ENCODE assay signal across 17 cellular contexts in genomic region chr10:88120599-88121333, GRCh38.
DNase-seq lines count a peak whose midpoint lies in the region; ATAC-seq and TF ChIP-seq lines count a peak whose summit lies in the region.
"Had no signal": no experiment of that assay in that cellular context is flagged by ENCODE, and none has a peak within 500 bp of the region (broad histone marks: within the 10 kb centered on the region; RNA-seq: fewer than 3 reads in every experiment).

No MANE protein-coding gene starts in this region.

- intact Hi-C loops in mucosa of descending colon (cut with DNase I, micrococcal nuclease): no loop called here

- H3K4me3 ChIP-seq in BLaER1 (no peak overlapping the region), mucosa of descending colon (no peak overlapping the region)
- H3K4me3 ChIP-seq: esophagus muscularis mucosa had no signal

- H3K9me3 ChIP-seq in BLaER1 (no peaks in the 10 kb centered on the region), mucosa of descending colon (no peaks in the 10 kb centered on the region)
- H3K9me3 ChIP-seq: esophagus muscularis mucosa had no signal

- in situ Hi-C loops in KBM-7 (cut with MboI; ENCODE audit: low pct_unique_long_range_greater_than_20kb, low sequenced_read_pairs): no loop called here

- H3K9ac ChIP-seq in BLaER1: no peak overlapping the region

- DNase-seq in KBM-7: peak; percentile 36
- peak; percentile 68 for DNase-seq in SKM-1 treated with dmso at 0.1 percent for 144 hours (lab: John Stamatoyannopoulos, UW; ENCODE audit: unreplicated experiment)
- DNase-seq in mucosa of descending colon: no peak
- no peak for DNase-seq in H4 (ENCODE audit: low spot score)
- DNase-seq in HuH-7.5 (ENCODE audit: low spot score): no peak
- no peak for DNase-seq in HCEC 1CT
- DNase-seq in activated naive CD4-positive, alpha-beta T cell treated with Interleukin-2 at 50 U/mL for 16 hours: no peak
- DNase-seq: activated T-cell treated with anti-CD3 and anti-CD28 coated beads, Interleukin-2, amount 50 U/mL, for 1 hour; immature natural killer cell; MM.1S; NCI-H526; nucleus accumbens; stimulated activated CD4-positive, alpha-beta T cell treated with anti-CD3 and anti-CD28 coated beads, Interleukin-4, amount 100 ng/mL, for 4 hours; T1000 had no signal

- H3K4me1 ChIP-seq in BLaER1 (peaks cover 72% of the 10 kb centered on the region), mucosa of descending colon (ENCODE audit: low read depth) (no peaks in the 10 kb centered on the region)
- H3K4me1 ChIP-seq: esophagus muscularis mucosa had no signal

- H3K36me3 ChIP-seq in BLaER1 (no peaks in the 10 kb centered on the region), mucosa of descending colon (ENCODE audit: low read depth) (no peaks in the 10 kb centered on the region)
- H3K36me3 ChIP-seq: esophagus muscularis mucosa had no signal

- TF ChIP-seq CTCF in mucosa of descending colon (IDR thresholded peaks at IDR 0.05): no peak

- peak overlapping the region; percentile 39 for H3K4me2 ChIP-seq in BLaER1

- no peaks in the 10 kb centered on the region for H4K20me1 ChIP-seq in BLaER1

- ATAC-seq in mucosa of descending colon: peak; percentile 44
- ATAC-seq: activated naive CD4-positive, alpha-beta T cell treated with anti-CD3 and anti-CD28 coated beads, Interleukin-2, amount 50 U/mL, for 72 hours had no signal

- H3K27me3 ChIP-seq in BLaER1: no peaks in the 10 kb centered on the region

- H3K27ac ChIP-seq in BLaER1: no peak overlapping the region
- H3K27ac ChIP-seq: esophagus muscularis mucosa had no signal

Comparison
In these comparisons a context has a peak if more than half of its experiments do, and no peak if none do; other contexts are left out.
1. DNase-seq: peak in KBM-7 (single experiment) and SKM-1 treated with dmso at 0.1 percent for 144 hours (single experiment); none in mucosa of descending colon (0 of 3), H4 (single experiment), HuH-7.5 (single experiment), HCEC 1CT (single experiment) and activated naive CD4-positive, alpha-beta T cell treated with Interleukin-2 at 50 U/mL for 16 hours (single experiment).